8 cellular contexts compared by ENCODE assay signal in genomic region chr4:86498560-86499166, GRCh38.
DNase-seq lines count a peak whose midpoint lies in the region; ATAC-seq and TF ChIP-seq lines count a peak whose summit lies in the region.

No MANE protein-coding gene starts in this region.

- H3K36me3 ChIP-seq in GM23248 (ENCODE audit: low read depth) = no peaks in the 10 kb centered on the region
- H3K36me3 ChIP-seq in PC-3 (ENCODE audit: low read depth, low read length) = no peaks in the 10 kb centered on the region

- H3K27ac ChIP-seq in GM23248 = 0 out of 2 replicates have a peak overlapping the region, but pooled peaks have one; percentile 3
- H3K27ac ChIP-seq in PC-3 (ENCODE audit: low read length) = peak overlapping the region; percentile 84

- intact Hi-C loops in activated CD4-positive, alpha-beta T cell treated with anti-CD3 and anti-CD28 coated beads, Interleukin-2, amount 10 ng/mL, durations not matched to agents 24 days and 14 days (cut with micrococcal nuclease) = loop anchor here (1.0 to 10.0 kb wide), 4 partner anchors 46 to 606 kb away; no protein-coding TSS in a partner anchor
- intact Hi-C loops in PC-3 (cut with micrococcal nuclease) = loop anchor here (1.0 kb wide), 1 partner anchor 96 kb away; the partner anchor contains the start of gene PTPN13

- H2AFZ ChIP-seq in GM23248 (no peak overlapping the region), PC-3 (ENCODE audit: low read length) (peak overlapping the region; percentile 29; the same call in 1 of the 2 replicates)

- POLR2A ChIA-PET in PC-3 (lab: Charles Lee; ENCODE audit: unreplicated experiment) = no interaction called here

- peaks cover 49% of the 10 kb centered on the region for H3K4me1 ChIP-seq in GM23248 (ENCODE audit: insufficient read depth)
- peaks cover 55% of the 10 kb centered on the region for H3K4me1 ChIP-seq in PC-3 (ENCODE audit: insufficient read depth, low read length)

- CTCF ChIA-PET in PC-3 (lab: Charles Lee) = interaction anchor here (0.6 to 1.1 kb wide), 3 partner anchors 23 to 102 kb away, joined by 3 to 9 read pairs (median 4); partner anchors contain the start of gene PTPN13

- in situ Hi-C loops in GM23248 (cut with MboI) = loop anchor here (5.0 to 25.0 kb wide), 2 partner anchors 399 to 589 kb away; no protein-coding TSS in a partner anchor

- H4K20me1 ChIP-seq in GM23248 (ENCODE audit: insufficient read depth) = no peaks in the 10 kb centered on the region
- no peaks in the 10 kb centered on the region for H4K20me1 ChIP-seq in PC-3 (ENCODE audit: low read length)

- no peak overlapping the region for H3K4me3 Mint-ChIP-seq in activated CD4-positive, alpha-beta T cell treated with anti-CD3 and anti-CD28 coated beads, Interleukin-2, amount 10 ng/mL, durations not matched to agents 24 days and 14 days
- H3K4me3 Mint-ChIP-seq in memory B cell = no peak overlapping the region

- H3K4me3 ChIP-seq in GM23248 = peak overlapping the region; percentile 29; the same call in 1 of the 2 replicates
- no peak overlapping the region for H3K4me3 ChIP-seq in PC-3 (ENCODE audit: low read length)

- H3F3A ChIP-seq in GM23248 (ENCODE audit: insufficient read depth) (peaks cover 23% of the 10 kb centered on the region), PC-3 (ENCODE audit: low read length, unreplicated experiment) (peaks cover 2% of the 10 kb centered on the region)

- H3K79me2 ChIP-seq in GM23248 (ENCODE audit: insufficient read depth) (no peaks in the 10 kb centered on the region), PC-3 (ENCODE audit: low read length) (no peaks in the 10 kb centered on the region)

- ATAC-seq in PC-3 (peak; percentile 42), memory B cell (ENCODE audit: low read depth) (peak; percentile 70)

- H3K9ac ChIP-seq in GM23248 (0 out of 2 replicates have a peak overlapping the region, but pooled peaks have one; percentile 18), PC-3 (ENCODE audit: low read length) (no peak overlapping the region)

- peaks cover 8% of the 10 kb centered on the region for H3K4me1 Mint-ChIP-seq in activated CD4-positive, alpha-beta T cell treated with anti-CD3 and anti-CD28 coated beads, Interleukin-2, amount 10 ng/mL, durations not matched to agents 24 days and 14 days
- H3K4me1 Mint-ChIP-seq in memory B cell = peaks cover 2% of the 10 kb centered on the region

- H3K9me2 ChIP-seq in GM23248 (ENCODE audit: insufficient read depth) = no peaks in the 10 kb centered on the region
- no peaks in the 10 kb centered on the region for H3K9me2 ChIP-seq in PC-3 (replicated peaks; ENCODE audit: low read length)

- peak; percentile 80 for TF ChIP-seq CTCF in PC-3 (conservative IDR thresholded peaks at IDR 0.05; ENCODE audit: low read depth, low read length)

- 0 to 1% methylated on average over 4 of the region's 4 CpGs for WGBS in GM23248 (ENCODE audit: low coverage in 1 of 2, low lambda C conversion rate in 2 of 2, missing lambda C conversion rate in 2 of 2), 2 experiments

- H3K27me3 Mint-ChIP-seq in activated CD4-positive, alpha-beta T cell treated with anti-CD3 and anti-CD28 coated beads, Interleukin-2, amount 10 ng/mL, durations not matched to agents 24 days and 14 days = peaks cover 26% of the 10 kb centered on the region
- peaks cover 2% of the 10 kb centered on the region for H3K27me3 Mint-ChIP-seq in memory B cell

- H3K4me2 ChIP-seq in GM23248 (ENCODE audit: unreplicated experiment) (peak overlapping the region; percentile 55), PC-3 (ENCODE audit: low read length) (peak overlapping the region; percentile 80)

- no peak overlapping the region for H3K27ac Mint-ChIP-seq in activated CD4-positive, alpha-beta T cell treated with anti-CD3 and anti-CD28 coated beads, Interleukin-2, amount 10 ng/mL, durations not matched to agents 24 days and 14 days
- H3K27ac Mint-ChIP-seq in memory B cell = no peak overlapping the region

- H3K9me3 ChIP-seq in GM23248 (ENCODE audit: low read depth) = no peaks in the 10 kb centered on the region
- H3K9me3 ChIP-seq in PC-3 (ENCODE audit: low read length) = no peaks in the 10 kb centered on the region

- no peaks in the 10 kb centered on the region for H3K36me3 Mint-ChIP-seq in activated CD4-positive, alpha-beta T cell treated with anti-CD3 and anti-CD28 coated beads, Interleukin-2, amount 10 ng/mL, durations not matched to agents 24 days and 14 days (ENCODE audit: low read depth)
- no peaks in the 10 kb centered on the region for H3K36me3 Mint-ChIP-seq in memory B cell

- H3K27me3 ChIP-seq in GM23248 (replicated peaks; ENCODE audit: insufficient read depth) = no peaks in the 10 kb centered on the region
- H3K27me3 ChIP-seq in PC-3 (ENCODE audit: low read length) = no peaks in the 10 kb centered on the region

- no peaks in the 10 kb centered on the region for H3K9me3 Mint-ChIP-seq in activated CD4-positive, alpha-beta T cell treated with anti-CD3 and anti-CD28 coated beads, Interleukin-2, amount 10 ng/mL, durations not matched to agents 24 days and 14 days
- no peaks in the 10 kb centered on the region for H3K9me3 Mint-ChIP-seq in memory B cell

- no TSS peak for BruUV-seq in PC-3 (replicated peaks; lab: Mats Ljungman, UMichigan)

- DNase-seq in activated CD4-positive, alpha-beta T cell treated with anti-CD3 and anti-CD28 coated beads, Interleukin-2, amount 10 ng/mL, durations not matched to agents 24 days and 14 days = peak; percentile 67
- DNase-seq in activated CD4-positive, alpha-beta T cell treated with anti-CD3 and anti-CD28 coated beads, Interleukin-2, amount 50 U/mL, for 48 hours = no peak
- peak; percentile 79 for DNase-seq in GM23248
- DNase-seq in KG1 (lab: John Stamatoyannopoulos, UW) = peak; percentile 45
- peak; percentile 71 for DNase-seq in PC-3
- DNase-seq in dermis microvascular lymphatic vessel endothelial cell (ENCODE audit: low read depth in 2 of 2) = peak; percentile 17 to 43
- peak in 1 of 2 donors; percentile 9 for DNase-seq in memory B cell (ENCODE audit: low spot score in 2 of 2)
- DNase-seq in HuH-7.5 (ENCODE audit: low spot score) = no peak

Comparison
In these comparisons a context has a peak if more than half of its experiments do, and no peak if none do; other contexts are left out.
1. DNase-seq: peak in activated CD4-positive, alpha-beta T cell treated with anti-CD3 and anti-CD28 coated beads, Interleukin-2, amount 10 ng/mL, durations not matched to agents 24 days and 14 days (single experiment), GM23248 (single experiment), KG1 (single experiment), PC-3 (single experiment) and dermis microvascular lymphatic vessel endothelial cell (2 of 2); none in activated CD4-positive, alpha-beta T cell treated with anti-CD3 and anti-CD28 coated beads, Interleukin-2, amount 50 U/mL, for 48 hours (0 of 2) and HuH-7.5 (single experiment).